Comparison of ENCODE assay signal across 1 cellular context in the genomic region with DNA sequence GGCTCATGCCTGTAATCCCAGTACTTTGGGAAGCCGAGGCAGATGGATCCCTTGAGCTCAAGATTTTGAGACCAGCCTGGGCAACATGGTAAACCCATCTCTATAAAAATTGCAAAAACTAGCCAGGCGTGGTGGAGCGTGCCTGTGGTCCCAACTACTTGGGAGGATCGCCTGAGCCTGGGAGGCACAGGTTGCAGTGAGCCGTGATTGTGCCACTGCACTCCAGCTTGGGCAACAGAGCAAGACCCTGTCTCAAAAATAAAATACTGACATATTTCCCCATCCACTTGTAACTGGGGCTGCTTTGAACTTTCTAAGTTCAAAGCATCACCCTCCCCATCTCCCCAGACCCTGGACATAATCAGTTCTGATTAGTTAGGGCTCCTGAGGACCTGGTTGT.
TF ChIP-seq lines count a peak whose summit lies in the region.

No MANE protein-coding gene starts in this region.

TF ChIP-seq in H1, 55 proteins besides CTCF, POLR2A, EP300 and RAD21:
- TF ChIP-seq SUZ12 (IDR thresholded peaks at IDR 0.05; ENCODE audit: low read length) (no peak), CHD2 (IDR thresholded peaks at IDR 0.05; ENCODE audit: low read length) (no peak), CEBPB (IDR thresholded peaks at IDR 0.05; ENCODE audit: low read depth, low read length) (no peak), KDM1A (IDR thresholded peaks at IDR 0.05; ENCODE audit: borderline replicate concordance, low read length) (no peak), SIRT6 (IDR thresholded peaks at IDR 0.05; ENCODE audit: low read length) (no peak), ZNF274 (IDR thresholded peaks at IDR 0.05; ENCODE audit: borderline replicate concordance, extremely low read depth, low read length) (no peak), TCF12 (IDR thresholded peaks at IDR 0.05; ENCODE audit: low read depth, low read length) (no peak), EZH2 (IDR thresholded peaks at IDR 0.05; ENCODE audit: low read depth, low read length, severe bottlenecking) (no peak), SRF (IDR thresholded peaks at IDR 0.05; ENCODE audit: low read depth, low read length) (no peak), POLR2AphosphoS5 (IDR thresholded peaks at IDR 0.05; ENCODE audit: low read depth, low read length) (no peak), EGR1 (IDR thresholded peaks at IDR 0.05; ENCODE audit: borderline replicate concordance, low read depth, low read length) (no peak), CTBP2 (IDR thresholded peaks at IDR 0.05; ENCODE audit: borderline replicate concordance, insufficient read depth, insufficient read length, low read length) (no peak), KDM5A (IDR thresholded peaks at IDR 0.05; ENCODE audit: low read length) (no peak), RNF2 (IDR thresholded peaks at IDR 0.05; ENCODE audit: borderline replicate concordance, low read depth, low read length, missing control alignments, poor library complexity, severe bottlenecking) (no peak), YY1 (IDR thresholded peaks at IDR 0.05; ENCODE audit: low read depth, low read length) (no peak)
TF ChIP-seq in H1: peak in this region for 0.
